1 cellular context compared by ENCODE assay signal in genomic region chr12:14900521-14901227, GRCh38.
TF ChIP-seq lines count a peak whose summit lies in the region.

No MANE protein-coding gene starts in this region.

TF ChIP-seq in HepG2, 621 proteins besides CTCF, POLR2A, EP300 and RAD21:
- TF ChIP-seq CEBPB (IDR thresholded peaks at IDR 0.05; ENCODE audit: borderline replicate concordance, low read depth, low read length) (peak; percentile 40; the same call in 1 of the 2 replicates), MAZ (IDR thresholded peaks at IDR 0.05; ENCODE audit: borderline replicate concordance, low read depth, low read length) (no peak), MAZ (CRISPR knock-in tag; IDR thresholded peaks at IDR 0.05; ENCODE audit: low read depth) (no peak), ZSCAN9 (CRISPR knock-in tag; IDR thresholded peaks at IDR 0.05; ENCODE audit: borderline replicate concordance) (no peak)
